ENCODE assay signal across 24 cellular contexts in the genomic region with DNA sequence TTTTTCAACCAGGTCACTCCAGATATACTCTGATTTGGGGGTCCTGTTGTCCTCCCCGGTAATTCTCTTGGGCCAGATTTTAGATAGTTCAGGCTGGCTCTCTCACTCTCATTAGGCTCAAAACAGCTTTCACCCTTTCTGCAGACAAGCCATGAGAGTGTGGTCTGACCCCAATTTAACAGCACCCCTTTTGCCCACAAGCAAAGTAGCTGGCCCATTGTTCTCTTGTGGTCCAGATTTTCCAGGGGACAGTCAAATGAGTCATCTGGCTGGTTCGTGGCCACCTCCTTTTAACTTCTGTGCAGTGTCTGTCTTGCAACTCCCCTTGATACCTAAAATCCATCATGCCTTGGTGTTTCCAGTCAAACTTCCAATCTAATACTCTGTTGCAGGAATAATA. TPM values are rescaled to one million over a fixed set of nuclear protein-coding genes. Genes with fewer than 3 reads are reported as not detected.
"Had no signal": no experiment of that assay in that cellular context is flagged by ENCODE, and none has a peak within 500 bp of the region (broad histone marks: within the 10 kb centered on the region; RNA-seq: fewer than 3 reads in every experiment).

No MANE protein-coding gene starts in this region.

- DNase-seq: effector CD4-positive, alpha-beta T cell; endodermal cell; foreskin melanocyte; head of caudate nucleus; left colon; left ventricle myocardium superior; mesenchymal stem cell; naive thymus-derived CD8-positive, alpha-beta T cell; posterior cingulate gyrus; sigmoid colon; small intestine; stimulated activated CD4-positive, alpha-beta T cell treated with anti-CD3 and anti-CD28 coated beads, Interleukin-12 subunit alpha, Interleukin-12 subunit beta, amount 100 ng/mL, for 4 hours; stimulated activated naive CD4-positive, alpha-beta T cell; stomach; substantia nigra; transverse colon had no signal

- ATAC-seq: left colon; left ventricle myocardium superior; naive thymus-derived CD8-positive, alpha-beta T cell had no signal

RNA-seq across cellular contexts. Expression of a gene that starts 16.5 kb away (rescaled TPM):
- total RNA-seq: hepatocyte; mononuclear cell; naive thymus-derived CD8-positive, alpha-beta T cell; osteocyte had no signal
- polyA plus RNA-seq: hepatocyte; naive thymus-derived CD8-positive, alpha-beta T cell; neural cell had no signal

RNA-seq across cellular contexts. Expression of a gene that starts 16.6 kb away (rescaled TPM):
- total RNA-seq: endothelial cell of umbilical vein, mononuclear cell had no signal

RNA-seq across cellular contexts. Expression of a gene that starts 25.5 kb away (rescaled TPM):
- total RNA-seq: dermis microvascular lymphatic vessel endothelial cell; endothelial cell of umbilical vein; left ventricle myocardium superior; mononuclear cell; naive thymus-derived CD8-positive, alpha-beta T cell; osteocyte; pulmonary artery endothelial cell; right atrium auricular region; transverse colon had no signal
- polyA plus RNA-seq: endothelial cell of umbilical vein; naive thymus-derived CD8-positive, alpha-beta T cell; neural cell had no signal
